ENCODE assay signal across 15 cellular contexts in the genomic region with DNA sequence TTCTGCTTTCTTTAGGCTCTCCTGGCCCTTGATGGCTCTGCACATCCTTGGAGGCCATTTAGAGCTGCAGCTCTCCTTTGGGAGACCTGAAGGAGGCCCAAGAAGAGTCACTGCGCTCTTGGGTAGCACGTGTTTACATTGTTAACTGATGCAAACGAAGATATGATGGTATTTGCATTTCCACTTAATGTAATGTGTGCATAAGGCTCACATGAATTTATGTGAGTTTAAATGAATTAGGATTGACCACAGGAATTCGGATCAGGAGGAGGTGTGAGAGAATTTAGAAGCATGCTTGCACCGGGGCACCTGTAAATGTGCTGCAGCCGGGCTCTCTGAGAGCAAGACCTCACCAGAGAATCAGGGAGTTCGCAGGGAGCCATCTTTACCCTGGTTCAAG. TPM values are rescaled to one million over a fixed set of nuclear protein-coding genes. Genes with fewer than 3 reads are reported as not detected.
DNase-seq lines count a peak whose midpoint lies in the region; ATAC-seq, FAIRE-seq and TF ChIP-seq lines count a peak whose summit lies in the region.
"Had no signal": no experiment of that assay in that cellular context is flagged by ENCODE, and none has a peak within 500 bp of the region (broad histone marks: within the 10 kb centered on the region; RNA-seq: fewer than 3 reads in every experiment).

No MANE protein-coding gene starts in this region.

- ATAC-seq in left lobe of liver (no peak), GM21576 (IDR thresholded peaks at IDR 0.05; ENCODE audit: unreplicated experiment) (no peak), HG03520 (IDR thresholded peaks at IDR 0.05; ENCODE audit: unreplicated experiment) (no peak), mucosa of descending colon (no peak)
- ATAC-seq: HepG2 had no signal

- no peaks in the 10 kb centered on the region for H3K9me2 ChIP-seq in Loucy (replicated peaks; ENCODE audit: low read depth, low read length)

- H3K27me3 ChIP-seq in BLaER1 (no peaks in the 10 kb centered on the region), Loucy (ENCODE audit: insufficient read depth, low read length, poor library complexity, severe bottlenecking) (no peaks in the 10 kb centered on the region)
- H3K27me3 ChIP-seq: SJSA1 had no signal

- H3K36me3 ChIP-seq in BLaER1, result no peaks in the 10 kb centered on the region
- H3K36me3 ChIP-seq in Loucy (ENCODE audit: insufficient read depth, low read length), result no peaks in the 10 kb centered on the region
- no peaks in the 10 kb centered on the region for H3K36me3 ChIP-seq in mucosa of descending colon (ENCODE audit: low read depth)
- H3K36me3 ChIP-seq: SJSA1 had no signal

- peaks cover 100% of the 10 kb centered on the region for H3K4me1 ChIP-seq in BLaER1
- H3K4me1 ChIP-seq in Loucy (ENCODE audit: insufficient read depth, low read length, poor library complexity, severe bottlenecking), result peaks cover 91% of the 10 kb centered on the region
- no peaks in the 10 kb centered on the region for H3K4me1 ChIP-seq in mucosa of descending colon (ENCODE audit: low read depth)
- H3K4me1 ChIP-seq: SJSA1 had no signal

- H4K20me1 ChIP-seq in BLaER1 (peaks cover 84% of the 10 kb centered on the region), Loucy (ENCODE audit: insufficient read depth, low read length, poor library complexity, severe bottlenecking) (peaks cover 4% of the 10 kb centered on the region)

- peaks cover 6% of the 10 kb centered on the region; the same call in 1 of the 2 replicates for H3F3A ChIP-seq in Loucy (ENCODE audit: low read depth)

- H3K9me3 ChIP-seq in BLaER1 (no peaks in the 10 kb centered on the region), Loucy (ENCODE audit: insufficient read depth, low read depth, low read length) (no peaks in the 10 kb centered on the region), mucosa of descending colon (no peaks in the 10 kb centered on the region)
- H3K9me3 ChIP-seq: SJSA1 had no signal

- no peak overlapping the region for H3K4me3 ChIP-seq in BLaER1
- H3K4me3 ChIP-seq in Loucy (ENCODE audit: low read length, poor library complexity, severe bottlenecking), result peak overlapping the region; percentile 62
- H3K4me3 ChIP-seq in mucosa of descending colon, result no peak overlapping the region
- H3K4me3 ChIP-seq: SJSA1 had no signal

- intact Hi-C loops in mucosa of descending colon (cut with DNase I, micrococcal nuclease), result loop anchor here in 1 of 2 donors (10.0 kb wide), 1 partner anchor 188 kb away; no protein-coding TSS in a partner anchor

- peak overlapping the region; percentile 7; the same call in 1 of the 2 replicates for H3K9ac ChIP-seq in BLaER1
- peak overlapping the region; percentile 52 for H3K9ac ChIP-seq in Loucy (ENCODE audit: low read depth, low read length, poor library complexity, severe bottlenecking)

- H2AFZ ChIP-seq in Loucy (ENCODE audit: low read length), result no peak overlapping the region

- H3K27ac ChIP-seq in BLaER1, result peak overlapping the region; percentile 66
- H3K27ac ChIP-seq: RWPE1, SJSA1 had no signal

- FAIRE-seq in D721Med (lab: Jason Lieb, UNC), result peak; percentile 6
- FAIRE-seq: H1, HepG2 had no signal

- DNase-seq in D721Med (ENCODE audit: insufficient read length, low spot score), result no peak
- peak; percentile 4 for DNase-seq in left lobe of liver (ENCODE audit: low spot score)
- DNase-seq in mucosa of descending colon, result no peak
- DNase-seq: ACHN; CD4-positive, CD25-positive, alpha-beta regulatory T cell; NCI-H774; OCI-M1 had no signal

- TF ChIP-seq CTCF in D721Med (IDR thresholded peaks at IDR 0.05; ENCODE audit: insufficient read depth, missing control alignments) (no peak), Loucy (conservative IDR thresholded peaks at IDR 0.05; ENCODE audit: low read length) (no peak), mucosa of descending colon (IDR thresholded peaks at IDR 0.05) (no peak)

- H3K79me2 ChIP-seq in Loucy (ENCODE audit: insufficient read depth, low read length), result peaks cover 87% of the 10 kb centered on the region

- H3K4me2 ChIP-seq in BLaER1 (peak overlapping the region; percentile 99), Loucy (ENCODE audit: low read depth, low read length, poor library complexity, severe bottlenecking) (peak overlapping the region; percentile 80)

RNA-seq across cellular contexts. Expression of a gene that starts 7.5 kb away (rescaled TPM):
- 1.1 TPM for total RNA-seq in left lobe of liver
- total RNA-seq in mucosa of descending colon, result 1 to 10 TPM; 1.9 to 3.7 (median 3.0) TPM
